ENCODE assay signal across 8 cellular contexts in the genomic region with DNA sequence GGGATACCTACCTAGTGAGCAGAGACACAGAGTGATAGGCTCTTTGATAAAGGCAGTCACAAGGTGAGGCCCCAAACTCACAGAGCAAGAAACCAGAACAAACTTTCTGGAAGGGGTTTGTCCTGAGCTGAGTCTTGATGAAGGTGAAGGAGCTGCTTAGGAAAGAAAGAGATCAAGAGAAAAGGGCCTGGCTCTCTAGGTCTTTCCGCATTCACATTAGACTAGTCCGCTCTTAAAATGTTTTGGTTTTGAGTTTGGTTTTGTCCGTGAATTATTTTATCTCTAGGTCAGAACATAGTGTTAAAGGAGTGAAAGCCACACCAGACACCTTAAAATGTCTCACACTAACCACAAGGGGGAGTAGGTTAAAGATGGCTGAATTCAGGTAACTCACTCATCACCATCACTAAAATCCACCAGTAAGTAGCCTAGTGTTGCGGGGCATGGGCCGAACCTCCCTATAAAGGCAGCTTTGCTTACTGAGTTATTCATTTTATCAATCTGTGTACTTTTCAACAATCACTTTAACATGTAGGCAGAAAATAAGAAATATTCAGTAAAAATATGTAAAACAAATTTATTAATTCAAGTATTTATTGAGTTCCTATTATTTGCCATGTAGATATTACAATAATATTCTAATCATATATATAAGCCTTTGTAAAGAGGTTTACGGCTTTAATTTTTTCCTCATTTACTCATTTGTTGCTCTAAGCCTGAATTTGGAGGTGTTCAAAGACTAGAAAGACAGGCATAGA.
A peak's percentile ranks its signal among the peaks of the same experiment; 100 is the strongest.
DNase-seq lines count a peak whose midpoint lies in the region; ATAC-seq and TF ChIP-seq lines count a peak whose summit lies in the region.

No MANE protein-coding gene starts in this region.

- H3F3A ChIP-seq in DOHH2 (ENCODE audit: control insufficient read depth, insufficient read depth), result no peaks in the 10 kb centered on the region

- no peaks in the 10 kb centered on the region for H3K4me1 Mint-ChIP-seq in memory B cell

- peaks cover 15% of the 10 kb centered on the region for H3K27me3 ChIP-seq in DOHH2 (ENCODE audit: control insufficient read depth, low read length)

- no peaks in the 10 kb centered on the region for H4K20me1 ChIP-seq in DOHH2 (ENCODE audit: control insufficient read depth, insufficient read depth, low read depth, low read length)

- no peak overlapping the region for H3K27ac Mint-ChIP-seq in memory B cell

- no peaks in the 10 kb centered on the region for H3K9me2 ChIP-seq in DOHH2 (replicated peaks; ENCODE audit: control insufficient read depth, low read length)

- no peak overlapping the region for H3K27ac ChIP-seq in DOHH2 (ENCODE audit: low read depth, low read length)

- no peaks in the 10 kb centered on the region for H3K9me3 ChIP-seq in DOHH2 (ENCODE audit: control insufficient read depth, insufficient read depth, low read length)

- no peaks in the 10 kb centered on the region for H3K9me3 Mint-ChIP-seq in memory B cell

- DNase-seq in NOMO-1 treated with DMSO at 0.1 percent for 48 hours (lab: John Stamatoyannopoulos, UW; ENCODE audit: unreplicated experiment) (peak; percentile 43), cerebellar cortex (ENCODE audit: low spot score) (peak; percentile 50), memory B cell (ENCODE audit: low spot score in 2 of 2) (peak; percentile 11 to 45), GOT3 (lab: John Stamatoyannopoulos, UW) (no peak)

- H3K4me3 ChIP-seq in DOHH2 (ENCODE audit: low read length), result no peak overlapping the region

- no peaks in the 10 kb centered on the region for H3K36me3 ChIP-seq in DOHH2 (ENCODE audit: control insufficient read depth, low read length)

- no peak overlapping the region for H3K4me2 ChIP-seq in DOHH2 (ENCODE audit: low read length)

- ATAC-seq in GM19372 (IDR thresholded peaks at IDR 0.05; ENCODE audit: low read depth, unreplicated experiment), result peak; percentile 67
- ATAC-seq in HG03520 (IDR thresholded peaks at IDR 0.05; ENCODE audit: unreplicated experiment), result peak; percentile 80
- peak; percentile 96 for ATAC-seq in memory B cell (ENCODE audit: low read depth)
- ATAC-seq in GM19452 (IDR thresholded peaks at IDR 0.05; ENCODE audit: unreplicated experiment), result no peak

- no peak overlapping the region for H3K4me3 Mint-ChIP-seq in memory B cell

- 0 out of 2 replicates have a peak, but pooled peaks cover 4% of the 10 kb centered on the region for H3K4me1 ChIP-seq in DOHH2 (ENCODE audit: control insufficient read depth, low read length)

- TF ChIP-seq CTCF in DOHH2 (IDR thresholded peaks at IDR 0.05; ENCODE audit: low read depth, low read length, poor library complexity, severe bottlenecking), result peak; percentile 63

- no peaks in the 10 kb centered on the region for H3K79me2 ChIP-seq in DOHH2 (ENCODE audit: control insufficient read depth, low read length)

- no peaks in the 10 kb centered on the region for H3K36me3 Mint-ChIP-seq in memory B cell

- H3K27me3 Mint-ChIP-seq in memory B cell, result peaks cover 3% of the 10 kb centered on the region
